ENCODE assay signal across 1 cellular context in genomic region chr10:96129387-96130325, GRCh38.
TF ChIP-seq lines count a peak whose summit lies in the region.

Gene ZNF518A, plus strand, starts transcription at chr10:96130297. Its CDS starts 26,026 bp downstream, at chr10:96156323.

TF ChIP-seq in HepG2, 621 proteins besides CTCF, POLR2A, EP300 and RAD21 (continued from another document and continues in another):
- TF ChIP-seq ZBTB10 (CRISPR knock-in tag; IDR thresholded peaks at IDR 0.05; ENCODE audit: borderline replicate concordance) = no peak
- no peak for TF ChIP-seq BCL3 (CRISPR knock-in tag; IDR thresholded peaks at IDR 0.05)
- TF ChIP-seq ASH2L (IDR thresholded peaks at IDR 0.05; ENCODE audit: insufficient read length, low read depth, low read length) = peak; percentile 90
- no peak for TF ChIP-seq ZBTB1 (CRISPR knock-in tag; IDR thresholded peaks at IDR 0.05; ENCODE audit: borderline replicate concordance)
- TF ChIP-seq REPIN1 (CRISPR knock-in tag; IDR thresholded peaks at IDR 0.05; ENCODE audit: borderline replicate concordance, low read depth) = peak; percentile 62; the same call in 1 of the 2 replicates
- peak; percentile 91 for TF ChIP-seq MYC (CRISPR knock-in tag; IDR thresholded peaks at IDR 0.05; ENCODE audit: borderline replicate concordance)
- 0 out of 2 replicates have a peak, but pooled peaks have one; percentile 31 for TF ChIP-seq GLMP (CRISPR knock-in tag; IDR thresholded peaks at IDR 0.05; ENCODE audit: borderline replicate concordance)
- TF ChIP-seq ZFP36L1 (CRISPR knock-in tag; IDR thresholded peaks at IDR 0.05) = no peak
- TF ChIP-seq AKNA (CRISPR knock-in tag; IDR thresholded peaks at IDR 0.05; ENCODE audit: borderline replicate concordance) = 0 out of 2 replicates have a peak, but pooled peaks have one; percentile 18
- no peak; the same call in 1 of the 2 replicates for TF ChIP-seq ZNF333 (CRISPR knock-in tag; IDR thresholded peaks at IDR 0.05; ENCODE audit: borderline replicate concordance)
- TF ChIP-seq MIXL1 (CRISPR knock-in tag; IDR thresholded peaks at IDR 0.05) = no peak; the same call in 1 of the 2 replicates
- no peak for TF ChIP-seq ZNF253 (CRISPR knock-in tag; IDR thresholded peaks at IDR 0.05; ENCODE audit: borderline replicate concordance)
- TF ChIP-seq ZNF20 (CRISPR knock-in tag; IDR thresholded peaks at IDR 0.05) = no peak
- peak; percentile 81 for TF ChIP-seq ZNF816 (CRISPR knock-in tag; IDR thresholded peaks at IDR 0.05; ENCODE audit: borderline replicate concordance)
- TF ChIP-seq FOSL1 (CRISPR knock-in tag; IDR thresholded peaks at IDR 0.05; ENCODE audit: borderline replicate concordance) = no peak
- TF ChIP-seq SYNCRIP (IDR thresholded peaks at IDR 0.05; ENCODE audit: insufficient read depth, low read depth, low read length) = no peak
- TF ChIP-seq ZBTB38 (CRISPR knock-in tag; IDR thresholded peaks at IDR 0.05) = peak; percentile 94
- no peak for TF ChIP-seq SNRNP70 (IDR thresholded peaks at IDR 0.05; ENCODE audit: low read depth, low read length)
- TF ChIP-seq CHD2 (IDR thresholded peaks at IDR 0.05; ENCODE audit: low read depth, low read length) = peak; percentile 85
- TF ChIP-seq ZNF777 (CRISPR knock-in tag; IDR thresholded peaks at IDR 0.05) = no peak
- TF ChIP-seq CENPX (CRISPR knock-in tag; IDR thresholded peaks at IDR 0.05) = no peak
- TF ChIP-seq MTERF4 (CRISPR knock-in tag; IDR thresholded peaks at IDR 0.05) = no peak
- TF ChIP-seq THAP9 (CRISPR knock-in tag; IDR thresholded peaks at IDR 0.05; ENCODE audit: borderline replicate concordance) = peak; percentile 99
- peak; percentile 36; the same call in 1 of the 2 replicates for TF ChIP-seq XBP1 (CRISPR knock-in tag; IDR thresholded peaks at IDR 0.05)
- no peak for TF ChIP-seq TRIM22 (IDR thresholded peaks at IDR 0.05)
- TF ChIP-seq DZIP1 (CRISPR knock-in tag; IDR thresholded peaks at IDR 0.05) = no peak
- TF ChIP-seq ZNF17 (CRISPR knock-in tag; IDR thresholded peaks at IDR 0.05) = no peak
- no peak; the same call in 1 of the 2 replicates for TF ChIP-seq ZNF879 (CRISPR knock-in tag; IDR thresholded peaks at IDR 0.05)
- no peak for TF ChIP-seq ATF7 (IDR thresholded peaks at IDR 0.05)
- peak; percentile 68; the same call in 1 of the 2 replicates for TF ChIP-seq ATF7 (CRISPR knock-in tag; IDR thresholded peaks at IDR 0.05)
- peak; percentile 31; the same call in 1 of the 2 replicates for TF ChIP-seq ZBTB33 (CRISPR knock-in tag; IDR thresholded peaks at IDR 0.05)
- TF ChIP-seq ARID2 (CRISPR knock-in tag; IDR thresholded peaks at IDR 0.05; ENCODE audit: borderline replicate concordance) = peak; percentile 66; the same call in 1 of the 2 replicates
- peak; percentile 52 for TF ChIP-seq RARA (CRISPR knock-in tag; IDR thresholded peaks at IDR 0.05)
- TF ChIP-seq PATZ1 (CRISPR knock-in tag; IDR thresholded peaks at IDR 0.05) = peak; percentile 46; the same call in 1 of the 2 replicates
